In the genomic region with DNA sequence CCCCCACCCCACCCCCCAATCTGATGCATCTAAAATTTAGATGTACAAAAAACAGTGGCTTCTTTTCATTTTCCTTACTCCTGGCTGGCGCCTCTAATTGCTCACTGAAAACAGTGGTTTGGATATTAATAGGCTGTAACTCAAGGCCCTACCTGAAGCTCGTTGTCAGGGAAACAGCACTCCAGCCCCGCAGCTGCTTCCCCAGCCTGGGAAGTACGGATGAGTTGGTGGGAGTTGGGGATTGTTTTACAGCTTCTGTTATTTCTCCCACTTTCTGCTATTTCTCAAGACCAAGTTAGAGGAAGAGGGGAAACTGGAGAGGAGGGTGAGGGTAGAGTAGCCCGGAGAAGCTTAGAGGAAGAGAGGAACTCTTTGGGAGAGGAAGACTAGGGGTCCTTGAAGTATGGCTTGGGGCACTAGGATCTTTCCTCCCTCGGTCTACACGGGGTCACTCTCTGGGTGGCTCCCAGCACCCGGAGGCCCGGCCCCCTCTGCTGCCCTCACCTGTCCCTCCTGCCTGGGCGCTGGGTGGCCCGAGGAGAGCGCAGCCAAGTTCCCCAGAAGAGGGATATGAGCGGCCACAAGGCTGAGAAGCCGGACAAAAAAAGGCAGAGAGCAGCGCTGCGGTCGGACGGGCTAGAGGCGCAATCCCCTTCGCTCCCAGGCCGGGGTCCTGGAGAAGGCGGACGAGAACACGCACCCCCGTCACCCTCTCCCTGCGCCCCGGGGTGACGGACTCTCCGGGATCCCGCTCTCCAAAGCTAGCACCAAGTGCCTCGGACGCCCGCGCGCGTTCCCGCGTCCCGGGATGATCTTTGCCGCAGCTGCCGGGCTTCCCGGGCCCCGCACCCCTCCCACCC, we compare ENCODE assay signal across 7 cellular contexts. TPM values are rescaled to one million over a fixed set of nuclear protein-coding genes. Genes with fewer than 3 reads are reported as not detected.
DNase-seq lines count a peak whose midpoint lies in the region; ATAC-seq, FAIRE-seq and TF ChIP-seq lines count a peak whose summit lies in the region.

No MANE protein-coding gene starts in this region.

- DNase-seq in NCI-H2107 treated with DMSO at 0.1 percent for 48 hours (lab: John Stamatoyannopoulos, UW; ENCODE audit: unreplicated experiment) (peak; percentile 79), naive B cell (no peak), SK-N-DZ (ENCODE audit: low spot score) (no peak), H54 (ENCODE audit: insufficient read length, low spot score) (no peak)
- no peak for DNase-seq in central memory CD8-positive, alpha-beta T cell (ENCODE audit: low spot score in 2 of 2)

- peak overlapping the region; percentile 79 for H3K4me3 Mint-ChIP-seq in central memory CD8-positive, alpha-beta T cell
- peak overlapping the region; percentile 71 to 91 (median 76) for H3K4me3 Mint-ChIP-seq in naive B cell

- H3K27ac Mint-ChIP-seq in central memory CD8-positive, alpha-beta T cell (ENCODE audit: low read depth) = no peak overlapping the region
- no peak overlapping the region for H3K27ac Mint-ChIP-seq in naive B cell

- H3K9me3 Mint-ChIP-seq in central memory CD8-positive, alpha-beta T cell = no peaks in the 10 kb centered on the region
- H3K9me3 Mint-ChIP-seq in naive B cell = no peaks in the 10 kb centered on the region

- H3K4me1 Mint-ChIP-seq in central memory CD8-positive, alpha-beta T cell = no peaks in the 10 kb centered on the region
- peaks cover 0 to 14% (median 8%) of the 10 kb centered on the region in 3 donors for H3K4me1 Mint-ChIP-seq in naive B cell

- peak; percentile 15 for ATAC-seq in GM19397 (IDR thresholded peaks at IDR 0.05; ENCODE audit: unreplicated experiment)
- no peak for ATAC-seq in central memory CD8-positive, alpha-beta T cell (replicated peaks; ENCODE audit: extremely low read depth, poor library complexity, severe bottlenecking)
- ATAC-seq in naive B cell (ENCODE audit: low read depth in 2 of 2) = no peak
- no peak for ATAC-seq in HG03108 (IDR thresholded peaks at IDR 0.05; ENCODE audit: unreplicated experiment)

- peaks cover 84% of the 10 kb centered on the region for H3K27me3 Mint-ChIP-seq in central memory CD8-positive, alpha-beta T cell
- peaks cover 53 to 60% (median 58%) of the 10 kb centered on the region in 3 donors for H3K27me3 Mint-ChIP-seq in naive B cell

- no peak for FAIRE-seq in H54 (lab: Jason Lieb, UNC)

- H3K36me3 Mint-ChIP-seq in central memory CD8-positive, alpha-beta T cell (ENCODE audit: insufficient read depth) = no peaks in the 10 kb centered on the region
- peaks cover 0 to 8% of the 10 kb centered on the region in 2 donors for H3K36me3 Mint-ChIP-seq in naive B cell

- TF ChIP-seq POLR2A in H54 (IDR thresholded peaks at IDR 0.05; ENCODE audit: low read depth, low read length) = no peak

RNA-seq across cellular contexts. Expression of a gene that starts 0.7 kb away (rescaled TPM):
- polyA plus RNA-seq in naive B cell (ENCODE audit: low read depth in 6 of 6) = under 1 TPM in 1 of 6 donors, not detected in 5; 0.16 TPM
- polyA plus RNA-seq in SK-N-DZ (2014; cell fraction: cytosol; rRNA removed) = 0.57 and 4.5 TPM in 2 replicates
- polyA plus RNA-seq in SK-N-DZ (2014; cell fraction: nucleus; rRNA removed) = 0.20 and 0.31 TPM in 2 replicates

RNA-seq across cellular contexts. Expression of a gene that starts 35.2 kb away (rescaled TPM):
- 100 to 1,000 TPM; 101 to 151 (median 133) TPM for polyA plus RNA-seq in naive B cell (ENCODE audit: low read depth in 6 of 6)
- polyA plus RNA-seq in SK-N-DZ (2014; cell fraction: cytosol; rRNA removed) = 44.7 and 46.3 TPM in 2 replicates
- polyA plus RNA-seq in SK-N-DZ (2014; cell fraction: nucleus; rRNA removed) = 33.5 and 39.2 TPM in 2 replicates
